1 cellular context compared by ENCODE assay signal in the genomic region with DNA sequence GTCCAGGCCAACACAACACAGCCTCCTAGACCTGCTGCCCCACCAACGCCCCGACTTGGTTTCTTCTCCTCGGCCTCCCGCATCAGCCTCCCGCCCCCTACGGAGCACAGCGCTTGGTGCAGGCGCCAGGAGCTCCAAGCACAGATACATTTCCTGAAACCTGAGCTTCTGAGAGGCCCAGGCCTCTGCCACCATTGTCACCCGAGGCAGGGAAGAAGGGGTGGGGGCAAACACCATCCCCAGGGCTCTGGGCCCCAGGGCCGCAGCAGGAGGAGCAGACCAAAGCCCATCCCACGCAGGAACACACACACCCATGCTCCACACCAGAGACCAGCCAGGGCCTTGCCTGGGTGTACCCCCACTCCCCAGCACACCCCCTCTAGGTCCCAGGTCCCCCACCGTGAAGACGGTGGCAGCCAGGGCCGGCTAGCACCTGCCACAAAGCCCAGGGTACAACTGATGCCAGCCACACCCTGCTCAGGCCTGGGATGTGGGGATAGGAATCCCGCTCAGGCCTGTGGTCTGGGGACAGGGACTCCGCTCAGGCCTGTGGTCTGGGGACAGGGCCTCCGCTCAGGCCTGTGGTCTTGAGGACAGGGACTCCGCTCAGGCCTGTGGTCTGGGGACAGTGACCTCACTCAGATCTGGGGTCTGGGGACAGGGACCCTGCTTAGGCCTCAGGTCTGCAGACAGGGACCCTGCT.
TF ChIP-seq lines count a peak whose summit lies in the region.

No MANE protein-coding gene starts in this region.

TF ChIP-seq in GM23338, 12 proteins besides CTCF, POLR2A, EP300 and RAD21:
- TF ChIP-seq, protein P1, sequence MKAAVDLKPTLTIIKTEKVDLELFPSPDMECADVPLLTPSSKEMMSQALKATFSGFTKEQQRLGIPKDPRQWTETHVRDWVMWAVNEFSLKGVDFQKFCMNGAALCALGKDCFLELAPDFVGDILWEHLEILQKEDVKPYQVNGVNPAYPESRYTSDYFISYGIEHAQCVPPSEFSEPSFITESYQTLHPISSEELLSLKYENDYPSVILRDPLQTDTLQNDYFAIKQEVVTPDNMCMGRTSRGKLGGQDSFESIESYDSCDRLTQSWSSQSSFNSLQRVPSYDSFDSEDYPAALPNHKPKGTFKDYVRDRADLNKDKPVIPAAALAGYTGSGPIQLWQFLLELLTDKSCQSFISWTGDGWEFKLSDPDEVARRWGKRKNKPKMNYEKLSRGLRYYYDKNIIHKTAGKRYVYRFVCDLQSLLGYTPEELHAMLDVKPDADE (IDR thresholded peaks at IDR 0.05) = no peak
- no peak for TF ChIP-seq ZNF331 (CRISPR knock-in tag; IDR thresholded peaks at IDR 0.05; ENCODE audit: low read depth)
- no peak for TF ChIP-seq EZH2 (IDR thresholded peaks at IDR 0.05; ENCODE audit: low read depth, unreplicated experiment)
- TF ChIP-seq, protein P2, sequence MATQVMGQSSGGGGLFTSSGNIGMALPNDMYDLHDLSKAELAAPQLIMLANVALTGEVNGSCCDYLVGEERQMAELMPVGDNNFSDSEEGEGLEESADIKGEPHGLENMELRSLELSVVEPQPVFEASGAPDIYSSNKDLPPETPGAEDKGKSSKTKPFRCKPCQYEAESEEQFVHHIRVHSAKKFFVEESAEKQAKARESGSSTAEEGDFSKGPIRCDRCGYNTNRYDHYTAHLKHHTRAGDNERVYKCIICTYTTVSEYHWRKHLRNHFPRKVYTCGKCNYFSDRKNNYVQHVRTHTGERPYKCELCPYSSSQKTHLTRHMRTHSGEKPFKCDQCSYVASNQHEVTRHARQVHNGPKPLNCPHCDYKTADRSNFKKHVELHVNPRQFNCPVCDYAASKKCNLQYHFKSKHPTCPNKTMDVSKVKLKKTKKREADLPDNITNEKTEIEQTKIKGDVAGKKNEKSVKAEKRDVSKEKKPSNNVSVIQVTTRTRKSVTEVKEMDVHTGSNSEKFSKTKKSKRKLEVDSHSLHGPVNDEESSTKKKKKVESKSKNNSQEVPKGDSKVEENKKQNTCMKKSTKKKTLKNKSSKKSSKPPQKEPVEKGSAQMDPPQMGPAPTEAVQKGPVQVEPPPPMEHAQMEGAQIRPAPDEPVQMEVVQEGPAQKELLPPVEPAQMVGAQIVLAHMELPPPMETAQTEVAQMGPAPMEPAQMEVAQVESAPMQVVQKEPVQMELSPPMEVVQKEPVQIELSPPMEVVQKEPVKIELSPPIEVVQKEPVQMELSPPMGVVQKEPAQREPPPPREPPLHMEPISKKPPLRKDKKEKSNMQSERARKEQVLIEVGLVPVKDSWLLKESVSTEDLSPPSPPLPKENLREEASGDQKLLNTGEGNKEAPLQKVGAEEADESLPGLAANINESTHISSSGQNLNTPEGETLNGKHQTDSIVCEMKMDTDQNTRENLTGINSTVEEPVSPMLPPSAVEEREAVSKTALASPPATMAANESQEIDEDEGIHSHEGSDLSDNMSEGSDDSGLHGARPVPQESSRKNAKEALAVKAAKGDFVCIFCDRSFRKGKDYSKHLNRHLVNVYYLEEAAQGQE (IDR thresholded peaks at IDR 0.05; ENCODE audit: unreplicated experiment) = no peak
- TF ChIP-seq, protein P3, sequence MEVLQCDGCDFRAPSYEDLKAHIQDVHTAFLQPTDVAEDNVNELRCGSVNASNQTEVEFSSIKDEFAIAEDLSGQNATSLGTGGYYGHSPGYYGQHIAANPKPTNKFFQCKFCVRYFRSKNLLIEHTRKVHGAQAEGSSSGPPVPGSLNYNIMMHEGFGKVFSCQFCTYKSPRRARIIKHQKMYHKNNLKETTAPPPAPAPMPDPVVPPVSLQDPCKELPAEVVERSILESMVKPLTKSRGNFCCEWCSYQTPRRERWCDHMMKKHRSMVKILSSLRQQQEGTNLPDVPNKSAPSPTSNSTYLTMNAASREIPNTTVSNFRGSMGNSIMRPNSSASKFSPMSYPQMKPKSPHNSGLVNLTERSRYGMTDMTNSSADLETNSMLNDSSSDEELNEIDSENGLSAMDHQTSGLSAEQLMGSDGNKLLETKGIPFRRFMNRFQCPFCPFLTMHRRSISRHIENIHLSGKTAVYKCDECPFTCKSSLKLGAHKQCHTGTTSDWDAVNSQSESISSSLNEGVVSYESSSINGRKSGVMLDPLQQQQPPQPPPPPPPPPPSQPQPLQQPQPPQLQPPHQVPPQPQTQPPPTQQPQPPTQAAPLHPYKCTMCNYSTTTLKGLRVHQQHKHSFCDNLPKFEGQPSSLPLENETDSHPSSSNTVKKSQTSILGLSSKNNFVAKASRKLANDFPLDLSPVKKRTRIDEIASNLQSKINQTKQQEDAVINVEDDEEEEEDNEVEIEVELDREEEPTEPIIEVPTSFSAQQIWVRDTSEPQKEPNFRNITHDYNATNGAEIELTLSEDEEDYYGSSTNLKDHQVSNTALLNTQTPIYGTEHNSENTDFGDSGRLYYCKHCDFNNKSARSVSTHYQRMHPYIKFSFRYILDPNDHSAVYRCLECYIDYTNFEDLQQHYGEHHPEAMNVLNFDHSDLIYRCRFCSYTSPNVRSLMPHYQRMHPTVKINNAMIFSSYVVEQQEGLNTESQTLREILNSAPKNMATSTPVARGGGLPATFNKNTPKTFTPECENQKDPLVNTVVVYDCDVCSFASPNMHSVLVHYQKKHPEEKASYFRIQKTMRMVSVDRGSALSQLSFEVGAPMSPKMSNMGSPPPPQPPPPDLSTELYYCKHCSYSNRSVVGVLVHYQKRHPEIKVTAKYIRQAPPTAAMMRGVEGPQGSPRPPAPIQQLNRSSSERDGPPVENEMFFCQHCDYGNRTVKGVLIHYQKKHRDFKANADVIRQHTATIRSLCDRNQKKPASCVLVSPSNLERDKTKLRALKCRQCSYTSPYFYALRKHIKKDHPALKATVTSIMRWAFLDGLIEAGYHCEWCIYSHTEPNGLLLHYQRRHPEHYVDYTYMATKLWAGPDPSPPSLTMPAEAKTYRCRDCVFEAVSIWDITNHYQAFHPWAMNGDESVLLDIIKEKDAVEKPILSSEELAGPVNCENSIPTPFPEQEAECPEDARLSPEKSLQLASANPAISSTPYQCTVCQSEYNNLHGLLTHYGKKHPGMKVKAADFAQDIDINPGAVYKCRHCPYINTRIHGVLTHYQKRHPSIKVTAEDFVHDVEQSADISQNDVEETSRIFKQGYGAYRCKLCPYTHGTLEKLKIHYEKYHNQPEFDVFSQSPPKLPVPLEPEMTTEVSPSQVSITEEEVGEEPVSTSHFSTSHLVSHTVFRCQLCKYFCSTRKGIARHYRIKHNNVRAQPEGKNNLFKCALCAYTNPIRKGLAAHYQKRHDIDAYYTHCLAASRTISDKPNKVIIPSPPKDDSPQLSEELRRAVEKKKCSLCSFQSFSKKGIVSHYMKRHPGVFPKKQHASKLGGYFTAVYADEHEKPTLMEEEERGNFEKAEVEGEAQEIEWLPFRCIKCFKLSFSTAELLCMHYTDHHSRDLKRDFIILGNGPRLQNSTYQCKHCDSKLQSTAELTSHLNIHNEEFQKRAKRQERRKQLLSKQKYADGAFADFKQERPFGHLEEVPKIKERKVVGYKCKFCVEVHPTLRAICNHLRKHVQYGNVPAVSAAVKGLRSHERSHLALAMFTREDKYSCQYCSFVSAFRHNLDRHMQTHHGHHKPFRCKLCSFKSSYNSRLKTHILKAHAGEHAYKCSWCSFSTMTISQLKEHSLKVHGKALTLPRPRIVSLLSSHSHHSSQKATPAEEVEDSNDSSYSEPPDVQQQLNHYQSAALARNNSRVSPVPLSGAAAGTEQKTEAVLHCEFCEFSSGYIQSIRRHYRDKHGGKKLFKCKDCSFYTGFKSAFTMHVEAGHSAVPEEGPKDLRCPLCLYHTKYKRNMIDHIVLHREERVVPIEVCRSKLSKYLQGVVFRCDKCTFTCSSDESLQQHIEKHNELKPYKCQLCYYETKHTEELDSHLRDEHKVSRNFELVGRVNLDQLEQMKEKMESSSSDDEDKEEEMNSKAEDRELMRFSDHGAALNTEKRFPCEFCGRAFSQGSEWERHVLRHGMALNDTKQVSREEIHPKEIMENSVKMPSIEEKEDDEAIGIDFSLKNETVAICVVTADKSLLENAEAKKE (CRISPR knock-in tag; IDR thresholded peaks at IDR 0.05) = no peak
- TF ChIP-seq JUNB (IDR thresholded peaks at IDR 0.05; ENCODE audit: unreplicated experiment) = no peak
- no peak for TF ChIP-seq EZH2phosphoT487 (IDR thresholded peaks at IDR 0.05; ENCODE audit: unreplicated experiment)
- TF ChIP-seq CREB1 (CRISPR knock-in tag; IDR thresholded peaks at IDR 0.05; ENCODE audit: low read depth) = no peak
- no peak for TF ChIP-seq NANOG (IDR thresholded peaks at IDR 0.05; ENCODE audit: borderline replicate concordance)
- no peak for TF ChIP-seq ZNF114 (CRISPR knock-in tag; IDR thresholded peaks at IDR 0.05)
- no peak for TF ChIP-seq POLR2AphosphoS5 (IDR thresholded peaks at IDR 0.05; ENCODE audit: low read depth)
- no peak for TF ChIP-seq STAT1 (IDR thresholded peaks at IDR 0.05; ENCODE audit: unreplicated experiment)
